11 cellular contexts compared by ENCODE assay signal in genomic region chr12:108831309-108831991, GRCh38. TPM values are rescaled to one million over a fixed set of nuclear protein-coding genes. Genes with fewer than 3 reads are reported as not detected.
DNase-seq lines count a peak whose midpoint lies in the region; ATAC-seq and TF ChIP-seq lines count a peak whose summit lies in the region.
"Had no signal": no experiment of that assay in that cellular context is flagged by ENCODE, and none has a peak within 500 bp of the region (broad histone marks: within the 10 kb centered on the region; RNA-seq: fewer than 3 reads in every experiment).

No MANE protein-coding gene starts in this region.

- no peaks in the 10 kb centered on the region for H3K27me3 Mint-ChIP-seq in memory B cell

- H3K4me1 Mint-ChIP-seq in memory B cell = peaks cover 2% of the 10 kb centered on the region

- ATAC-seq in GM19468 (IDR thresholded peaks at IDR 0.05; ENCODE audit: extremely low read depth, unreplicated experiment) (peak; percentile 51), HG03378 (IDR thresholded peaks at IDR 0.05; ENCODE audit: unreplicated experiment) (peak; percentile 65), memory B cell (ENCODE audit: low read depth) (no peak)

- POLR2A ChIA-PET in GM10248 (lab: Yijun Ruan, JAX) = interaction anchor here (0.5 kb wide), 1 partner anchor 13 kb away, joined by 5 read pairs; no protein-coding TSS in a partner anchor

- peak overlapping the region; percentile 60 for H3K27ac Mint-ChIP-seq in memory B cell

- H3K36me3 Mint-ChIP-seq in memory B cell = peaks cover 19% of the 10 kb centered on the region

- TF ChIP-seq CTCF in GM10248 (IDR thresholded peaks at IDR 0.05; ENCODE audit: control extremely low read depth, extremely low read depth, low read depth, missing control alignments) = no peak

- CTCF ChIA-PET in GM10248 (lab: Yijun Ruan, JAX) = interaction anchor here (1.1 to 1.5 kb wide), 4 partner anchors 10 to 119 kb away, joined by 3 to 5 read pairs (median 4); no protein-coding TSS in a partner anchor

- no peak overlapping the region for H3K4me3 Mint-ChIP-seq in memory B cell

- no peaks in the 10 kb centered on the region for H3K9me3 Mint-ChIP-seq in memory B cell

- peak; percentile 56 for DNase-seq in GM10248 (ENCODE audit: extremely low spot score)
- no peak for DNase-seq in memory B cell (ENCODE audit: low spot score in 2 of 2)
- DNase-seq in kidney glomerular epithelial cell (lab: John Stamatoyannopoulos, UW) = no peak
- no peak for DNase-seq in mesenteric fat pad (ENCODE audit: low spot score)
- DNase-seq in NCI-H187 treated with DMSO at 0.1 percent for 48 hours (lab: John Stamatoyannopoulos, UW) = no peak
- DNase-seq in stimulated activated CD4-positive, alpha-beta T cell treated with anti-CD3 and anti-CD28 coated beads, Interleukin-4, amount 100 ng/mL, for 4 hours = no peak
- DNase-seq: anterior cingulate cortex had no signal

RNA-seq across cellular contexts. Expression of gene SSH1, which starts 25.9 kb away (rescaled TPM):
- total RNA-seq in mesenteric fat pad = 63.2 TPM

RNA-seq across cellular contexts. Expression of gene DAO, which starts 48.4 kb away (rescaled TPM):
- total RNA-seq in mesenteric fat pad = not detected
- total RNA-seq: HT-29, SK-MEL-5 had no signal
